In the genomic region with DNA sequence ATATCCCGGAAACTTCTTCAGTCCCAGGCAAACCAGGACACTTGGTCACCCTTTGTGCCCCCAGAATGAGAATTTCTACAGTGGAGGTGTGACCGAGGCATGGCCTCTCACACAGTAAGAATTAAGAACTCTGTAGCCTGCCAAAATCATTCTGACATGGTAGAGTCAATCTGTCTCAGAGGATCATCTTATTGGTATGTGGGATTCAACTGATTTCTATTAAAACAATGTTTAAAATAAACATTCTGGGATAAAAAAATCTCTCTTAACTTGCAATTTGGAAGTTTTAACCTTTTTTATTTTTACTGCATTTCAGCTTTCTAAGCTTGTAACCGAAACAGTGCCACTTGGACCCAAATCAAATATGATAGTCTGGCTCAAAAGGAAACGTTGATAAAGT, we compare ENCODE assay signal across 23 cellular contexts.
A peak's percentile ranks its signal among the peaks of the same experiment; 100 is the strongest.
DNase-seq lines count a peak whose midpoint lies in the region; ATAC-seq and TF ChIP-seq lines count a peak whose summit lies in the region.
"Had no signal": no experiment of that assay in that cellular context is flagged by ENCODE, and none has a peak within 500 bp of the region (broad histone marks: within the 10 kb centered on the region; RNA-seq: fewer than 3 reads in every experiment).

No MANE protein-coding gene starts in this region.

- H2BK20ac ChIP-seq in IMR-90 (ENCODE audit: low read depth, low read length) = peak overlapping the region; percentile 98

- WGBS in IMR-90 (ENCODE audit: extremely low coverage in 2 of 2, insufficient read length in 1 of 2), 2 experiments = 0% methylated on average over 1 of the region's 4 CpGs; no CpG with 5 or more reads in 1 of the 2 experiments

- H4K20me1 ChIP-seq in IMR-90 (ENCODE audit: insufficient read depth, low read length) = no peaks in the 10 kb centered on the region

- H4K91ac ChIP-seq in IMR-90 (ENCODE audit: insufficient read depth, low read depth, low read length) = peak overlapping the region; percentile 88

- H2BK5ac ChIP-seq in IMR-90 (ENCODE audit: low read depth, low read length, poor library complexity, severe bottlenecking) = peak overlapping the region; percentile 97

- H3K4me1 Mint-ChIP-seq in nephron progenitor cell = peaks cover 10% of the 10 kb centered on the region
- H3K4me1 Mint-ChIP-seq: CD8-positive, alpha-beta memory T cell had no signal

- no peaks in the 10 kb centered on the region for H3K9me3 ChIP-seq in IMR-90 (ENCODE audit: control insufficient read depth, insufficient read depth, low read length)
- H3K9me3 ChIP-seq: colonic mucosa, gastrocnemius medialis, right atrium auricular region, testis had no signal

- no peak overlapping the region for H2AK9ac ChIP-seq in IMR-90 (replicated peaks; ENCODE audit: low read depth, low read length, poor library complexity)

- peak overlapping the region; percentile 97; the same call in 1 of the 2 replicates for H4K5ac ChIP-seq in IMR-90 (ENCODE audit: low read depth, low read length)

- POLR2A ChIA-PET in IMR-90 (lab: Charles Lee; ENCODE audit: unreplicated experiment) = no interaction called here

- TF ChIP-seq CTCF in AG10803 (conservative IDR thresholded peaks at IDR 0.05; ENCODE audit: low read length) = no peak
- no peak for TF ChIP-seq CTCF in IMR-90 (conservative IDR thresholded peaks at IDR 0.05; ENCODE audit: low read depth, low read length)
- TF ChIP-seq CTCF in omental fat pad (IDR thresholded peaks at IDR 0.05) = no peak
- TF ChIP-seq CTCF in nephron progenitor cell (IDR thresholded peaks at IDR 0.05) = no peak

- no peak overlapping the region for H3K4me3 ChIP-seq in AG10803 (ENCODE audit: low read length)
- no peak overlapping the region for H3K4me3 ChIP-seq in IMR-90 (ENCODE audit: insufficient read depth, low read depth, low read length)
- H3K4me3 ChIP-seq: colonic mucosa, gastrocnemius medialis, lung, right atrium auricular region, testis had no signal

- no peak overlapping the region for H3K27ac Mint-ChIP-seq in nephron progenitor cell
- H3K27ac Mint-ChIP-seq: activated naive CD8-positive, alpha-beta T cell; activated T-helper 1 cell treated with anti-CD3 and anti-CD28 coated beads, Interleukin-12 subunit alpha, Interleukin-12 subunit beta, Interleukin-2, Interleukin-4 antibody, amounts not matched to agents 30 ng/mL and 10 ng/mL and 1 ng/mL, durations not matched to agents 14 hours and 24 hours and 36 hours; brain; CD8-positive, alpha-beta memory T cell had no signal

- dilution Hi-C loops in IMR-90 (cut with HindIII; ENCODE audit: low sequenced_read_pairs, unreplicated experiment) = no loop called here

- peaks cover 26% of the 10 kb centered on the region for H3K9me1 ChIP-seq in IMR-90 (ENCODE audit: insufficient read depth, low read length)

- no peak overlapping the region for H3K14ac ChIP-seq in IMR-90 (replicated peaks; ENCODE audit: low read depth, low read length)

- H2AFZ ChIP-seq in IMR-90 (replicated peaks; ENCODE audit: low read length, poor library complexity) = no peak overlapping the region

- peak; percentile 89 for DNase-seq in AG10803 (ENCODE audit: low read depth)
- peak; percentile 84 for DNase-seq in IMR-90
- peak; percentile 80 for DNase-seq in dedifferentiated amniotic fluid mesenchymal stem cell (ENCODE audit: extremely low spot score)
- DNase-seq in omental fat pad (ENCODE audit: low spot score) = no peak
- DNase-seq in NCI-H2196 treated with DMSO at 0.1 percent for 48 hours (lab: John Stamatoyannopoulos, UW; ENCODE audit: unreplicated experiment) = no peak
- DNase-seq in nephron progenitor cell = no peak
- DNase-seq: ACHN; CD8-positive, alpha-beta memory T cell; colonic mucosa; gastrocnemius medialis; MM.1S; NCI-H1436; NCI-H69; nucleus accumbens; stimulated activated CD4-positive, alpha-beta T cell treated with anti-CD3 and anti-CD28 coated beads, Interleukin-15, amount 100 ng/mL, for 24 hours; testis had no signal

- H2BK120ac ChIP-seq in IMR-90 (ENCODE audit: low read depth, low read length) = peak overlapping the region; percentile 100

- H3K36me3 Mint-ChIP-seq in nephron progenitor cell (ENCODE audit: low read depth) = no peaks in the 10 kb centered on the region
- H3K36me3 Mint-ChIP-seq: activated naive CD8-positive, alpha-beta T cell; brain; CD8-positive, alpha-beta memory T cell had no signal

- BruUV-seq in IMR-90 (replicated peaks; lab: Mats Ljungman, UMichigan) = no TSS peak

- peaks cover 5% of the 10 kb centered on the region for H3K27me3 Mint-ChIP-seq in nephron progenitor cell (ENCODE audit: low read depth, poor library complexity)
- H3K27me3 Mint-ChIP-seq: activated naive CD8-positive, alpha-beta T cell; brain had no signal

- H3K18ac ChIP-seq in IMR-90 (ENCODE audit: low read depth, low read length) = peak overlapping the region; percentile 99

- H3K4me3 Mint-ChIP-seq in nephron progenitor cell = no peak overlapping the region
- H3K4me3 Mint-ChIP-seq: activated naive CD8-positive, alpha-beta T cell; activated T-helper 1 cell treated with anti-CD3 and anti-CD28 coated beads, Interleukin-12 subunit alpha, Interleukin-12 subunit beta, Interleukin-2, Interleukin-4 antibody, amounts not matched to agents 30 ng/mL and 10 ng/mL and 1 ng/mL, durations not matched to agents 14 hours and 24 hours and 36 hours; brain; CD8-positive, alpha-beta memory T cell had no signal

- H3K79me1 ChIP-seq in IMR-90 (ENCODE audit: low read depth in 1 of 2, low read length in 2 of 2) = 0 out of 4 replicates have a peak, but pooled peaks cover 0 to 3% of the 10 kb centered on the region in 2 experiments

- H3K27ac ChIP-seq in IMR-90 (ENCODE audit: insufficient read depth, low read length) = peak overlapping the region; percentile 95
- H3K27ac ChIP-seq: colonic mucosa, gastrocnemius medialis, right atrium auricular region, testis had no signal

- no peak for TF ChIP-seq RAD21 in IMR-90 (IDR thresholded peaks at IDR 0.05; ENCODE audit: low read length)

- intact Hi-C loops in IMR-90 (cut with micrococcal nuclease) = no loop called here

- no peak overlapping the region for H3K9ac ChIP-seq in IMR-90 (ENCODE audit: low read depth, low read length)

- peak overlapping the region; percentile 76 for H3K23ac ChIP-seq in IMR-90 (ENCODE audit: low read depth, low read length)

- no peaks in the 10 kb centered on the region for H3K9me3 Mint-ChIP-seq in nephron progenitor cell

- TF ChIP-seq POLR2A in IMR-90 (IDR thresholded peaks at IDR 0.05; ENCODE audit: low read depth, low read length) = no peak

- CTCF ChIA-PET in IMR-90 (lab: Yijun Ruan, JAX) = interaction anchor here (0.5 kb wide), 1 partner anchor 151 kb away, joined by 3 read pairs; no protein-coding TSS in a partner anchor

- H2BK15ac ChIP-seq in IMR-90 (ENCODE audit: low read depth, low read length) = peak overlapping the region; percentile 92; the same call in 2 of the 3 replicates

- in situ Hi-C loops in IMR-90 (cut with MboI; ENCODE audit: low sequenced_read_pairs) = no loop called here

- no peaks in the 10 kb centered on the region for H3K36me3 ChIP-seq in IMR-90 (ENCODE audit: control insufficient read depth, insufficient read depth, low read length)
- H3K36me3 ChIP-seq: colonic mucosa, gastrocnemius medialis, right atrium auricular region had no signal

- peaks cover 32% of the 10 kb centered on the region for H3K4me1 ChIP-seq in IMR-90 (ENCODE audit: control insufficient read depth, insufficient read depth, low read length)
- H3K4me1 ChIP-seq: colonic mucosa, gastrocnemius medialis had no signal

- no peak overlapping the region for H2AK5ac ChIP-seq in IMR-90 (ENCODE audit: low read depth, low read length)

- ATAC-seq in IMR-90 (ENCODE audit: low read depth) (peak; percentile 50), omental fat pad (ENCODE audit: low FRiP score) (peak; percentile 45), HG02642 (IDR thresholded peaks at IDR 0.05; ENCODE audit: poor library complexity, unreplicated experiment) (no peak), GM18520 (IDR thresholded peaks at IDR 0.05; ENCODE audit: unreplicated experiment) (no peak)
- ATAC-seq: gastrocnemius medialis had no signal

- peak overlapping the region; percentile 77 for H3K4me2 ChIP-seq in IMR-90 (ENCODE audit: low read depth, low read length)

- H3K27me3 ChIP-seq in IMR-90 (ENCODE audit: control insufficient read depth, insufficient read depth, low read length) = no peaks in the 10 kb centered on the region
- H3K27me3 ChIP-seq: colonic mucosa, gastrocnemius medialis, right atrium auricular region, testis had no signal

- peak overlapping the region; percentile 90 to 92 for H4K8ac ChIP-seq in IMR-90 (ENCODE audit: low read depth in 2 of 2, low read length in 2 of 2)

- H3K56ac ChIP-seq in IMR-90 (ENCODE audit: extremely low read depth, insufficient read depth, low read length) = peak overlapping the region; percentile 94

- peak overlapping the region; percentile 96 for H3K4ac ChIP-seq in IMR-90 (ENCODE audit: low read depth, low read length)

TF ChIP-seq in IMR-90, 13 proteins besides CTCF, POLR2A, EP300 and RAD21 (continues in another document):
- TF ChIP-seq MAFK (IDR thresholded peaks at IDR 0.05; ENCODE audit: low read depth, low read length) (no peak), MAZ (IDR thresholded peaks at IDR 0.05; ENCODE audit: borderline replicate concordance, low read depth, low read length) (no peak), RFX5 (IDR thresholded peaks at IDR 0.05; ENCODE audit: low read depth, low read length) (no peak), CHD1 (IDR thresholded peaks at IDR 0.05; ENCODE audit: low read depth, low read length) (no peak), MXI1 (IDR thresholded peaks at IDR 0.05; ENCODE audit: borderline replicate concordance, low read depth, low read length) (no peak), BHLHE40 (IDR thresholded peaks at IDR 0.05; ENCODE audit: low read depth, low read length) (no peak), NFE2L2 (IDR thresholded peaks at IDR 0.05; ENCODE audit: low read depth, low read length) (no peak), SMC3 (IDR thresholded peaks at IDR 0.05; ENCODE audit: low read depth, low read length) (no peak), RCOR1 (IDR thresholded peaks at IDR 0.05; ENCODE audit: insufficient replicate concordance, low read length) (no peak)
- TF ChIP-seq, protein P1, sequence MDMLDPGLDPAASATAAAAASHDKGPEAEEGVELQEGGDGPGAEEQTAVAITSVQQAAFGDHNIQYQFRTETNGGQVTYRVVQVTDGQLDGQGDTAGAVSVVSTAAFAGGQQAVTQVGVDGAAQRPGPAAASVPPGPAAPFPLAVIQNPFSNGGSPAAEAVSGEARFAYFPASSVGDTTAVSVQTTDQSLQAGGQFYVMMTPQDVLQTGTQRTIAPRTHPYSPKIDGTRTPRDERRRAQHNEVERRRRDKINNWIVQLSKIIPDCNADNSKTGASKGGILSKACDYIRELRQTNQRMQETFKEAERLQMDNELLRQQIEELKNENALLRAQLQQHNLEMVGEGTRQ (IDR thresholded peaks at IDR 0.05; ENCODE audit: low read depth, low read length) = no peak

Comparison
In these comparisons a context has a peak if more than half of its experiments do, and no peak if none do; other contexts are left out.
1. DNase-seq: peak in AG10803 (single experiment), IMR-90 (single experiment) and dedifferentiated amniotic fluid mesenchymal stem cell (single experiment); none in omental fat pad (single experiment), NCI-H2196 treated with DMSO at 0.1 percent for 48 hours (single experiment) and nephron progenitor cell (single experiment).
2. ATAC-seq: peak in IMR-90 (single experiment) and omental fat pad (single experiment); none in HG02642 (single experiment) and GM18520 (single experiment).